In the genomic region with DNA sequence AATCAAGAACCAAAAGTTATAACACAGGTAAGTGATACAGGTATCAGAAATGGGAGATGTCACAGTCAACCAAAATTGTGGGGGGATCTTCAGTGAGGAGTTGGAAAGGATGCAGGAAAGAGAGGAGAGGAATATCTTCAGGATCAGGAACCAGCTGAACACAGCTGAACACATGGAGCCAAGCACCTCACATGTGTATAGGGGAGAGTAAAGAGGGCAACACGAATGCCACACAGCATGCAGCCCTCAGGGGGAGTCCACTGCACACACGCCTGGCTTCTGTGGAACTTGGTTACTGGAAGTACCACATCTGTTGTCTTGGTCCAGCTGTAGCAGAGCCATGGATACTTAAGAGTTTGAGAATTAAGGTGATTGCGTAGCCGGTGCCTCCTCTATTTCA, we compare ENCODE assay signal across 23 cellular contexts.
"Had no signal": no experiment of that assay in that cellular context is flagged by ENCODE, and none has a peak within 500 bp of the region (broad histone marks: within the 10 kb centered on the region; RNA-seq: fewer than 3 reads in every experiment).

No MANE protein-coding gene starts in this region.

- H3K9ac ChIP-seq: parathyroid adenoma had no signal

- H3K79me2 ChIP-seq: parathyroid adenoma had no signal

- DNase-seq: naive B cell; naive thymus-derived CD8-positive, alpha-beta T cell; nephron progenitor cell; nucleus accumbens; ovary; posterior cingulate gyrus; psoas muscle; right cardiac atrium; stimulated activated CD4-positive, alpha-beta T cell treated with anti-CD3 and anti-CD28 coated beads, Interleukin-15, amount 100 ng/mL, for 24 hours; stimulated activated CD4-positive, alpha-beta T cell treated with anti-CD3 and anti-CD28 coated beads, Interleukin-2, amount 100 ng/mL, for 24 hours; stimulated activated CD4-positive, alpha-beta T cell treated with anti-CD3 and anti-CD28 coated beads, Interleukin-2, amount 100 ng/mL, for 48 hours; stimulated activated CD4-positive, alpha-beta T cell treated with anti-CD3 and anti-CD28 coated beads, Interleukin-4, amount 100 ng/mL, for 24 hours; stimulated activated naive B cell treated with anti-CD40 and anti-IgM and Interleukin-4, amounts not matched to agents 10 μg/mL and 1 μg/mL and 100 μg/mL, for 72 hours; stimulated activated naive CD4-positive, alpha-beta T cell treated with Interleukin-2 at 50 U/mL for 16 hours; stomach; testis; tibial artery; transverse colon; upper lobe of right lung; uterus had no signal

- H3K27ac ChIP-seq: neutrophil, ovary, parathyroid adenoma, psoas muscle, skin epidermis, stomach, testis, tibial artery, transverse colon, upper lobe of right lung, uterus had no signal

- H3K4me1 ChIP-seq: parathyroid adenoma, psoas muscle, stomach, testis, tibial artery, transverse colon, upper lobe of right lung, uterus had no signal

- H3K36me3 ChIP-seq: neutrophil, ovary, stomach, tibial artery, transverse colon, upper lobe of right lung, uterus had no signal

- H3K9me3 ChIP-seq: neutrophil, ovary, psoas muscle, stomach, testis, tibial artery, transverse colon, upper lobe of right lung, uterus had no signal

- H2AFZ ChIP-seq: parathyroid adenoma had no signal

- H3K27me3 ChIP-seq: neutrophil, ovary, stomach, testis, tibial artery, transverse colon, upper lobe of right lung, uterus had no signal

- H3K4me3 ChIP-seq: ovary, psoas muscle, skin epidermis, stomach, testis, tibial artery, transverse colon, upper lobe of right lung, uterus had no signal
